Comparison of ENCODE assay signal across 13 cellular contexts in the genomic region with DNA sequence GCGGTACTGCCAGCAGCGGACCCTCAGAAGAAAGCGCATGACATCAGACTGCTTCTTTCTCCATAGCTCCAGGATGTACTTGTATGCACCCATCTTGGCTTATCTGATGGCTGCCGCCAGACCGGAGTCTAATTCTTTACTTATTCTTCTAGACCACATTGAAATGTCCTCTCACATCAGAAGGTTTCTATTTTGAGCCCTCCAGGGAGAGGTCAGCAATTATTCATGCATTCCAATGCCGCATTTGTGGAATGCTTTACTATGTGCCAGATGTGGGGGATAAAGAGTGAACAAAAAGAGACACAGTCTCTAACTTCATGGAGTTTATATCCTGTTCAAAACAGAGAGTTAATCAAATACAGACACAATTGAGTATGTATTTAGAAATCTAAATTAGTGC.
DNase-seq lines count a peak whose midpoint lies in the region; ATAC-seq and TF ChIP-seq lines count a peak whose summit lies in the region.
"Had no signal": no experiment of that assay in that cellular context is flagged by ENCODE, and none has a peak within 500 bp of the region (broad histone marks: within the 10 kb centered on the region; RNA-seq: fewer than 3 reads in every experiment).

No MANE protein-coding gene starts in this region.

- H3K27ac ChIP-seq in ascending aorta: peak overlapping the region; percentile 87 to 95

- intact Hi-C loops in ascending aorta (cut with DNase I): loop anchor here (2.0 to 10.0 kb wide), 5 partner anchors 135 to 627 kb away; no protein-coding TSS in a partner anchor

- H3K27me3 ChIP-seq in ascending aorta (no peaks in the 10 kb centered on the region), skeletal muscle satellite cell (ENCODE audit: control insufficient read depth, insufficient read depth, low read length) (no peaks in the 10 kb centered on the region)

- ATAC-seq in esophagus mucosa: no peak

- H3K9ac ChIP-seq in skeletal muscle satellite cell (ENCODE audit: low read depth, low read length): peak overlapping the region; percentile 61

- H3K4me2 ChIP-seq in skeletal muscle satellite cell (ENCODE audit: low read length): peak overlapping the region; percentile 47

- H3K4me1 ChIP-seq in ascending aorta (peaks cover 4 to 59% of the 10 kb centered on the region in 2 donors), skeletal muscle satellite cell (ENCODE audit: control insufficient read depth, insufficient read depth, low read length) (peaks cover 42% of the 10 kb centered on the region)

- DNase-seq in H4 (ENCODE audit: low spot score): peak; percentile 61
- peak in 1 of 2 donors; percentile 75 for DNase-seq in ascending aorta (ENCODE audit: low spot score in 2 of 2)
- DNase-seq in glomerular visceral epithelial cell (ENCODE audit: extremely low spot score): peak; percentile 88
- DNase-seq in NCI-H774 (lab: John Stamatoyannopoulos, UW): no peak
- DNase-seq in NCI-H748 treated with DMSO at 0.1 percent for 48 hours (lab: John Stamatoyannopoulos, UW): no peak
- no peak for DNase-seq in UCSD-AML1 (lab: John Stamatoyannopoulos, UW; ENCODE audit: unreplicated experiment)
- DNase-seq: activated naive CD4-positive, alpha-beta T cell; GDM1; NCI-H1694; stimulated activated CD4-positive, alpha-beta T cell treated with anti-CD3 and anti-CD28 coated beads, Interleukin-1b, Interleukin-23, amount 100 ng/mL, for 48 hours; substantia nigra had no signal

- no peaks in the 10 kb centered on the region for H3K36me3 ChIP-seq in ascending aorta
- H3K36me3 ChIP-seq in skeletal muscle satellite cell (ENCODE audit: insufficient read depth, low read length): no peaks in the 10 kb centered on the region

- H3K4me3 ChIP-seq in ascending aorta (peak overlapping the region in 1 of 2 donors; percentile 4), skeletal muscle satellite cell (ENCODE audit: low read length) (peak overlapping the region; percentile 48)

- TF ChIP-seq CTCF in ascending aorta (IDR thresholded peaks at IDR 0.05): no peak

- H3K9me3 ChIP-seq in ascending aorta: no peaks in the 10 kb centered on the region
- no peaks in the 10 kb centered on the region for H3K9me3 ChIP-seq in skeletal muscle satellite cell (replicated peaks; ENCODE audit: low read length)

Comparison
In these comparisons a context has a peak if more than half of its experiments do, and no peak if none do; other contexts are left out.
1. DNase-seq: peak in H4 (single experiment) and glomerular visceral epithelial cell (single experiment); none in NCI-H774 (single experiment), NCI-H748 treated with DMSO at 0.1 percent for 48 hours (single experiment) and UCSD-AML1 (single experiment).